In genomic region chr1:195591917-195592672, GRCh38 we compare ENCODE assay signal across 16 cellular contexts.
DNase-seq lines count a peak whose midpoint lies in the region; ATAC-seq and TF ChIP-seq lines count a peak whose summit lies in the region.
"Had no signal": no experiment of that assay in that cellular context is flagged by ENCODE, and none has a peak within 500 bp of the region (broad histone marks: within the 10 kb centered on the region; RNA-seq: fewer than 3 reads in every experiment).

No MANE protein-coding gene starts in this region.

- DNase-seq in ACHN (peak; percentile 62), HFFc6 (peak; percentile 93), foreskin melanocyte (peak; percentile 95), dermis blood vessel endothelial cell (no peak), posterior cingulate gyrus (no peak), right atrium auricular region (ENCODE audit: low spot score) (no peak)
- DNase-seq in stimulated activated naive CD8-positive, alpha-beta T cell treated with anti-CD3 and anti-CD28 coated beads, Interleukin-15, Interleukin-2, amounts not matched to agents 100 U/mL and 50 U/mL, for 24 hours: no peak
- DNase-seq: activated naive CD8-positive, alpha-beta T cell treated with anti-CD3 and anti-CD28 coated beads for 36 hours; immature natural killer cell; MM.1S; NCI-H774; T-helper 17 cell had no signal

- H3K27ac ChIP-seq in right atrium auricular region: no peak overlapping the region
- H3K27ac ChIP-seq: BLaER1 treated with 17β-estradiol and CSF1 and Interleukin-3, amounts not matched to agents 10 nM and 100 nM had no signal

- peaks cover 35% of the 10 kb centered on the region for H3K36me3 Mint-ChIP-seq in HFFc6 (ENCODE audit: low read depth)
- H3K36me3 Mint-ChIP-seq: activated naive CD8-positive, alpha-beta T cell treated with anti-CD3 and anti-CD28 coated beads for 36 hours; immature natural killer cell; stimulated activated effector memory CD8-positive, alpha-beta T cell treated with anti-CD3 and anti-CD28 coated beads, Interleukin-12 subunit alpha, Interleukin-12 subunit beta, amount 100 ng/mL, for 72 hours had no signal

- H3K9me3 Mint-ChIP-seq in HFFc6: peaks cover 18% of the 10 kb centered on the region

- in situ Hi-C loops in ACHN (cut with HindIII; ENCODE audit: low pct_ligation_motif_present, low pct_unique_long_range_greater_than_20kb, low sequenced_read_pairs): no loop called here

- H3K4me1 Mint-ChIP-seq in HFFc6 (ENCODE audit: low read depth): peaks cover 48% of the 10 kb centered on the region
- H3K4me1 Mint-ChIP-seq: activated naive CD8-positive, alpha-beta T cell treated with anti-CD3 and anti-CD28 coated beads for 36 hours; immature natural killer cell; stimulated activated effector memory CD8-positive, alpha-beta T cell treated with anti-CD3 and anti-CD28 coated beads, Interleukin-12 subunit alpha, Interleukin-12 subunit beta, amount 100 ng/mL, for 72 hours; T-helper 17 cell had no signal

- H3K4me1 ChIP-seq in right atrium auricular region: no peaks in the 10 kb centered on the region
- H3K4me1 ChIP-seq: BLaER1 treated with 17β-estradiol and CSF1 and Interleukin-3, amounts not matched to agents 10 nM and 100 nM had no signal

- H3K36me3 ChIP-seq in right atrium auricular region: no peaks in the 10 kb centered on the region
- H3K36me3 ChIP-seq: BLaER1 treated with 17β-estradiol and CSF1 and Interleukin-3, amounts not matched to agents 10 nM and 100 nM had no signal

- no peaks in the 10 kb centered on the region for H3K27me3 Mint-ChIP-seq in HFFc6 (ENCODE audit: insufficient read depth)
- H3K27me3 Mint-ChIP-seq: activated naive CD8-positive, alpha-beta T cell treated with anti-CD3 and anti-CD28 coated beads for 36 hours; natural killer cell treated with Interleukin-12 subunit alpha and Interleukin-12 subunit beta and Interleukin-15 and Interleukin-18, amount 100 ng/mL, for 72 hours; T-helper 17 cell had no signal

- TF ChIP-seq CTCF in HFFc6 (IDR thresholded peaks at IDR 0.05) (no peak), right atrium auricular region (IDR thresholded peaks at IDR 0.05) (no peak)

- intact Hi-C loops in posterior cingulate gyrus (cut with DNase I): no loop called here

- H3K4me3 Mint-ChIP-seq in HFFc6: peak overlapping the region; percentile 75
- H3K4me3 Mint-ChIP-seq: activated naive CD8-positive, alpha-beta T cell treated with anti-CD3 and anti-CD28 coated beads for 36 hours; immature natural killer cell; natural killer cell treated with Interleukin-12 subunit alpha and Interleukin-12 subunit beta and Interleukin-15 and Interleukin-18, amount 100 ng/mL, for 72 hours; stimulated activated effector memory CD8-positive, alpha-beta T cell treated with anti-CD3 and anti-CD28 coated beads, Interleukin-12 subunit alpha, Interleukin-12 subunit beta, amount 100 ng/mL, for 72 hours; T-helper 17 cell had no signal

- H3K4me3 ChIP-seq in right atrium auricular region: no peak overlapping the region
- H3K4me3 ChIP-seq: BLaER1 treated with 17β-estradiol and CSF1 and Interleukin-3, amounts not matched to agents 10 nM and 100 nM had no signal

- H3K9me3 ChIP-seq in right atrium auricular region: no peaks in the 10 kb centered on the region
- H3K9me3 ChIP-seq: BLaER1 treated with 17β-estradiol and CSF1 and Interleukin-3, amounts not matched to agents 10 nM and 100 nM had no signal

- H3K27ac Mint-ChIP-seq in HFFc6: peak overlapping the region; percentile 92
- H3K27ac Mint-ChIP-seq: activated naive CD8-positive, alpha-beta T cell treated with anti-CD3 and anti-CD28 coated beads for 36 hours; immature natural killer cell; natural killer cell treated with Interleukin-12 subunit alpha and Interleukin-12 subunit beta and Interleukin-15 and Interleukin-18, amount 100 ng/mL, for 72 hours; stimulated activated effector memory CD8-positive, alpha-beta T cell treated with anti-CD3 and anti-CD28 coated beads, Interleukin-12 subunit alpha, Interleukin-12 subunit beta, amount 100 ng/mL, for 72 hours; T-helper 17 cell had no signal

- ATAC-seq in SK-N-SH treated with all-trans-retinoic acid at 6 μM for 48 hours: peak; percentile 94
- no peak for ATAC-seq in stimulated activated naive CD8-positive, alpha-beta T cell treated with anti-CD3 and anti-CD28 coated beads, Interleukin-15, Interleukin-2, amounts not matched to agents 100 U/mL and 50 U/mL, for 24 hours
- ATAC-seq: natural killer cell treated with Interleukin-12 subunit alpha and Interleukin-12 subunit beta and Interleukin-15 and Interleukin-18, amount 100 ng/mL, for 72 hours; stimulated activated effector memory CD8-positive, alpha-beta T cell treated with anti-CD3 and anti-CD28 coated beads, Interleukin-12 subunit alpha, Interleukin-12 subunit beta, amount 100 ng/mL, for 72 hours; T-helper 17 cell had no signal

- H3K27me3 ChIP-seq in right atrium auricular region: no peaks in the 10 kb centered on the region
- H3K27me3 ChIP-seq: BLaER1 treated with 17β-estradiol and CSF1 and Interleukin-3, amounts not matched to agents 10 nM and 100 nM had no signal

TF ChIP-seq in SK-N-SH treated with all-trans-retinoic acid at 6 μM for 48 hours, 23 proteins besides CTCF, POLR2A, EP300 and RAD21:
- 0 out of 2 replicates have a peak, but pooled peaks have one; percentile 61 for TF ChIP-seq ZC3H10 (CRISPR knock-in tag; IDR thresholded peaks at IDR 0.05)
- TF ChIP-seq TOX (CRISPR knock-in tag; IDR thresholded peaks at IDR 0.05; ENCODE audit: borderline replicate concordance): peak; percentile 85
- no peak for TF ChIP-seq RARB (CRISPR knock-in tag; IDR thresholded peaks at IDR 0.05)
- TF ChIP-seq ZNF8 (CRISPR knock-in tag; IDR thresholded peaks at IDR 0.05): no peak

Comparison
In these comparisons a context has a peak if more than half of its experiments do, and no peak if none do; other contexts are left out.
1. DNase-seq: peak in ACHN (single experiment), HFFc6 (single experiment) and foreskin melanocyte (single experiment); none in dermis blood vessel endothelial cell (single experiment), posterior cingulate gyrus (0 of 10), stimulated activated naive CD8-positive, alpha-beta T cell treated with anti-CD3 and anti-CD28 coated beads, Interleukin-15, Interleukin-2, amounts not matched to agents 100 U/mL and 50 U/mL, for 24 hours (single experiment) and right atrium auricular region (single experiment).